Comparison of ENCODE assay signal across 25 cellular contexts in the genomic region with DNA sequence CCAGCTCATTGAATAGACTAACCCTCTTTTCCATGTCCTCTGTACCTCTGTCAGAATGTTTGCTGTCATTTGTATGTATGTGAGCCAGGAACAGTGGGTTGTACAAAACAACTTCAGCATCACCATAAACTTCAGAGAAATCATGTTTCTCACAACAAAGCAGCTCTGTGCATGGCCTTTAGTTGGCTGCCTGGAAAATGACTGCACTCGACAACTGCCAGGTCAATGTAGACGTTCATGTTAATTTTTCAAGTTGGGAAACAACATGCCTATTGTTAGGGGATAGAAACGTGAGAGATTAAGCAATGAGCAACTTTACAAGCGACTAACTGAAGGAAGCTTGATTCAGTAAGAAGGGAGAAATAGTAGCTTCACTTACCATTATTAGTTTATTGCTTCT. TPM values are rescaled to one million over a fixed set of nuclear protein-coding genes. Genes with fewer than 3 reads are reported as not detected.
DNase-seq lines count a peak whose midpoint lies in the region; ATAC-seq and TF ChIP-seq lines count a peak whose summit lies in the region.
"Had no signal": no experiment of that assay in that cellular context is flagged by ENCODE, and none has a peak within 500 bp of the region (broad histone marks: within the 10 kb centered on the region; RNA-seq: fewer than 3 reads in every experiment).

No MANE protein-coding gene starts in this region.

- intact Hi-C loops in natural killer cell (cut with micrococcal nuclease) (no loop called here), left colon (cut with DNase I, micrococcal nuclease) (no loop called here)

- no peaks in the 10 kb centered on the region for H3K9me3 Mint-ChIP-seq in natural killer cell treated with Interleukin-12 subunit alpha and Interleukin-12 subunit beta and Interleukin-15 and Interleukin-18, amount 100 ng/mL, for 72 hours
- H3K9me3 Mint-ChIP-seq in natural killer cell = no peaks in the 10 kb centered on the region
- H3K9me3 Mint-ChIP-seq: T-helper 1 cell treated with Interleukin-12 subunit alpha and Interleukin-12 subunit beta and Interleukin-4 antibody, amounts not matched to agents 30 μg/mL and 1 μg/mL, for 36 hours had no signal

- no peak for TF ChIP-seq CTCF in natural killer cell (IDR thresholded peaks at IDR 0.05)

- H3K4me3 Mint-ChIP-seq in natural killer cell treated with Interleukin-12 subunit alpha and Interleukin-12 subunit beta and Interleukin-15 and Interleukin-18, amount 100 ng/mL, for 72 hours = peak overlapping the region; percentile 40
- H3K4me3 Mint-ChIP-seq in natural killer cell = no peak overlapping the region
- H3K4me3 Mint-ChIP-seq: brain; endodermal cell; T-helper 1 cell treated with Interleukin-12 subunit alpha and Interleukin-12 subunit beta and Interleukin-4 antibody, amounts not matched to agents 30 μg/mL and 1 μg/mL, for 36 hours had no signal

- H3K27ac Mint-ChIP-seq in natural killer cell treated with Interleukin-12 subunit alpha and Interleukin-12 subunit beta and Interleukin-15 and Interleukin-18, amount 100 ng/mL, for 72 hours = peak overlapping the region in 1 of 2 donors; percentile 2
- H3K27ac Mint-ChIP-seq in natural killer cell = no peak overlapping the region
- H3K27ac Mint-ChIP-seq: endodermal cell; T-helper 1 cell treated with Interleukin-12 subunit alpha and Interleukin-12 subunit beta and Interleukin-4 antibody, amounts not matched to agents 30 μg/mL and 1 μg/mL, for 36 hours had no signal

- peaks cover 10 to 39% of the 10 kb centered on the region in 2 donors for H3K4me1 Mint-ChIP-seq in natural killer cell treated with Interleukin-12 subunit alpha and Interleukin-12 subunit beta and Interleukin-15 and Interleukin-18, amount 100 ng/mL, for 72 hours (ENCODE audit: low read depth in 2 of 2)
- no peaks in the 10 kb centered on the region for H3K4me1 Mint-ChIP-seq in natural killer cell

- DNase-seq in natural killer cell treated with Interleukin-12 subunit alpha and Interleukin-12 subunit beta and Interleukin-15 and Interleukin-18, amount 100 ng/mL, for 72 hours (ENCODE audit: low spot score) = no peak
- no peak for DNase-seq in natural killer cell
- peak; percentile 8 for DNase-seq in RPMI7951 (ENCODE audit: low read depth)
- no peak for DNase-seq in left colon
- no peak for DNase-seq in NCI-H345 (lab: John Stamatoyannopoulos, UW)
- DNase-seq in NK-92 treated with Interleukin-12 subunit alpha and Interleukin-12 subunit beta, amount 100 ng/mL, for 24 hours (lab: John Stamatoyannopoulos, UW) = no peak
- DNase-seq: activated CD4-positive, alpha-beta T cell treated with anti-CD3 and anti-CD28 coated beads, Interleukin-2, amount 50 U/mL, for 48 hours; activated effector memory CD4-positive, alpha-beta T cell treated with anti-CD3 and anti-CD28 coated beads, Interleukin-2, amount 50 U/mL, for 16 hours; activated T-cell treated with anti-CD3 and anti-CD28 coated beads for 4 hours; colonic mucosa; COR-L47; DND-41; endodermal cell; NCI-H146; NCI-H524 treated with DMSO at 0.1 percent for 48 hours; PC-3; SHP77 treated with DMSO at 0.1 percent for 48 hours; upper lobe of left lung had no signal

- H3K36me3 Mint-ChIP-seq in natural killer cell treated with Interleukin-12 subunit alpha and Interleukin-12 subunit beta and Interleukin-15 and Interleukin-18, amount 100 ng/mL, for 72 hours = peaks cover 4% of the 10 kb centered on the region
- no peaks in the 10 kb centered on the region for H3K36me3 Mint-ChIP-seq in natural killer cell
- H3K36me3 Mint-ChIP-seq: brain had no signal

- ATAC-seq in natural killer cell treated with Interleukin-12 subunit alpha and Interleukin-12 subunit beta and Interleukin-15 and Interleukin-18, amount 100 ng/mL, for 72 hours = no peak
- ATAC-seq in natural killer cell = no peak
- peak; percentile 61 for ATAC-seq in left colon
- no peak for ATAC-seq in HG02588 (IDR thresholded peaks at IDR 0.05; ENCODE audit: unreplicated experiment)
- ATAC-seq in HG02642 (IDR thresholded peaks at IDR 0.05; ENCODE audit: poor library complexity, unreplicated experiment) = no peak
- ATAC-seq: PC-3 had no signal

- peaks cover 11 to 17% of the 10 kb centered on the region in 2 donors for H3K27me3 Mint-ChIP-seq in natural killer cell treated with Interleukin-12 subunit alpha and Interleukin-12 subunit beta and Interleukin-15 and Interleukin-18, amount 100 ng/mL, for 72 hours
- H3K27me3 Mint-ChIP-seq in natural killer cell (ENCODE audit: low read depth in 2 of 2) = peaks cover 21 to 23% of the 10 kb centered on the region in 2 donors

RNA-seq across cellular contexts. Expression of a gene that starts 17.9 kb away (rescaled TPM):
- 1 to 10 TPM in 1 of 2 donors, not detected in 1; 2.5 TPM for total RNA-seq in natural killer cell treated with Interleukin-12 subunit alpha and Interleukin-12 subunit beta and Interleukin-15 and Interleukin-18, amount 100 ng/mL, for 72 hours
- total RNA-seq in natural killer cell (not detected), left colon (under 1 TPM; 0.36 to 0.46 TPM)
- total RNA-seq in RPMI7951 (2014; rRNA removed; shearing (Covaris generic)) = 0.10 and 0.36 TPM in 2 replicates
- total RNA-seq: colonic mucosa, endodermal cell, kidney epithelial cell, osteoblast, PC-3, right atrium auricular region had no signal

RNA-seq across cellular contexts. Expression of a gene that starts 20.8 kb away (rescaled TPM):
- total RNA-seq in natural killer cell treated with Interleukin-12 subunit alpha and Interleukin-12 subunit beta and Interleukin-15 and Interleukin-18, amount 100 ng/mL, for 72 hours = 1 to 10 TPM in 1 of 2 donors, not detected in 1; 5.4 TPM
- not detected for total RNA-seq in natural killer cell
- 0.24 TPM in 1 of 2 replicates, not detected in the other for total RNA-seq in RPMI7951 (2014; rRNA removed; shearing (Covaris generic))
- total RNA-seq in left colon = 1 to 10 TPM; 1.1 to 3.6 TPM
- total RNA-seq: kidney epithelial cell, PC-3 had no signal

RNA-seq across cellular contexts. Expression of a gene that starts 30.4 kb away (rescaled TPM):
- total RNA-seq in natural killer cell treated with Interleukin-12 subunit alpha and Interleukin-12 subunit beta and Interleukin-15 and Interleukin-18, amount 100 ng/mL, for 72 hours = 100 to 1,000 TPM in 1 of 2 donors, 1 to 10 TPM in 1; 2.0 to 117 TPM
- not detected for total RNA-seq in natural killer cell
- 0.12 and 0.78 TPM in 2 replicates for total RNA-seq in RPMI7951 (2014; rRNA removed; shearing (Covaris generic))
- total RNA-seq in left colon = 1 to 10 TPM; 2.5 to 3.2 TPM
- total RNA-seq: endodermal cell, kidney epithelial cell, osteoblast, PC-3 had no signal

RNA-seq across cellular contexts. Expression of a gene that starts 46.4 kb away (rescaled TPM):
- 1 to 10 TPM in 1 of 2 donors, under 1 TPM in 1; 0.57 to 8.6 TPM for total RNA-seq in natural killer cell treated with Interleukin-12 subunit alpha and Interleukin-12 subunit beta and Interleukin-15 and Interleukin-18, amount 100 ng/mL, for 72 hours
- total RNA-seq in natural killer cell = not detected
- not detected in 2 replicates for total RNA-seq in RPMI7951 (2014; rRNA removed; shearing (Covaris generic))
- total RNA-seq in left colon = 1 to 10 TPM; 1.1 to 1.3 TPM
- total RNA-seq: endodermal cell, kidney epithelial cell, osteoblast, PC-3 had no signal
